ENCODE assay signal across 8 cellular contexts in genomic region chr6:53244958-53245357, GRCh38.
DNase-seq lines count a peak whose midpoint lies in the region; ATAC-seq lines count a peak whose summit lies in the region.

No MANE protein-coding gene starts in this region.

- intact Hi-C loops in left cardiac atrium (cut with DNase I), result no loop called here

- ATAC-seq in GM18519 (IDR thresholded peaks at IDR 0.05; ENCODE audit: low FRiP score, unreplicated experiment) (peak; percentile 62), GM21447 (IDR thresholded peaks at IDR 0.05; ENCODE audit: unreplicated experiment) (peak; percentile 89), HG03521 (IDR thresholded peaks at IDR 0.05; ENCODE audit: unreplicated experiment) (peak; percentile 73), left cardiac atrium (peak in 1 of 2 donors; percentile 30)

- peak; percentile 26 for DNase-seq in left cardiac atrium
- DNase-seq in NCI-H1436 (lab: John Stamatoyannopoulos, UW), result no peak
- DNase-seq in GM03348 (ENCODE audit: low spot score), result no peak
- DNase-seq in NCI-H446 treated with DMSO at 0.1 percent for 48 hours (lab: John Stamatoyannopoulos, UW), result no peak
- no peak for DNase-seq in cerebellum (ENCODE audit: low spot score)
